In the genomic region with DNA sequence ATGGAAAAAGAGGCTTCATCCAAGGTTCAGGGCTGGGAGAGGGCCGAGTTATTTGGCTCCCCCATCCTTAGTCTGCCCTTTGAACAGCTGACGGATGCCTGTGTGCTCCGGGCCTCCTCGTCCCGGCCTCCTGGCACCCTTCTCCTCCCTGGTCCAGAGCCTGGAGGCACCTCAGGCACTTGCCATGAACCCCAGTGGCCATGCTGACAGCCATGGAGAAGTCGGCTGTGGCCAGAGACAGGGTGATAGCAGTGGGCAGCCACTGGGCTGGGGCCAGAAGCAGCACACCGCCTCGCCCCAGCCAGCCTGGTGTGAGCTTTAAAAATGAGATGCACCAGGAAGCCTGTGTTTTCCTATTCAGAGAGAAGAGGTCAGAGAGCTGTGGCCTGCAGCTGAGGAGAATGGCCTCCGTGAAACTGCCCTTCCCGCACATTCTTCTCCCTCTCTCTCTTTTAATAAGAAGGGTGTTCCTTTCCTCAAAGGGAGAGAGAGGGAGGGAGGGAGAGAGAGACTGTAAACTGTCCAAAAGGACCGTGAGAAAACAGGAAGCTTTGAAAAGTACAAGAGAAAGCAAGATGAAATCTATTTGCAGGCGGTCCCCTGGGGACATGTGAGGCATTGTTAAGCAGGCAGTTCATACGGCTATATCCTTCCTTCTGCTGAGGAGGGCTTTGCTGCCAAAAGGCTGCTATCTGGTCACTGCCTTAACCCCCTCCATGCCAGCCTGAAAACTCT, we compare ENCODE assay signal across 8 cellular contexts. TPM values are rescaled to one million over a fixed set of nuclear protein-coding genes. Genes with fewer than 3 reads are reported as not detected.
DNase-seq lines count a peak whose midpoint lies in the region; ATAC-seq, FAIRE-seq and TF ChIP-seq lines count a peak whose summit lies in the region.

No MANE protein-coding gene starts in this region.

- FAIRE-seq in GM18507 (lab: Jason Lieb, UNC): peak; percentile 84

- ATAC-seq in HG02759 (IDR thresholded peaks at IDR 0.05; ENCODE audit: unreplicated experiment) (peak; percentile 83), RWPE2 (ENCODE audit: low read depth) (peak; percentile 48), GM21717 (IDR thresholded peaks at IDR 0.05; ENCODE audit: unreplicated experiment) (no peak)

- peaks cover 15% of the 10 kb centered on the region for H3K4me1 ChIP-seq in RWPE2 (ENCODE audit: insufficient read depth, poor library complexity, severe bottlenecking)

- intact Hi-C loops in posterior vena cava (cut with DNase I): loop anchor here in 1 of 2 donors (5.0 kb wide), 1 partner anchor 60 kb away; no protein-coding TSS in a partner anchor

- H3K27ac ChIP-seq in RWPE2 (ENCODE audit: poor library complexity, severe bottlenecking): peak overlapping the region; percentile 81

- no peaks in the 10 kb centered on the region for H3K27me3 ChIP-seq in RWPE2 (ENCODE audit: insufficient read depth, poor library complexity, severe bottlenecking)

- no peak for TF ChIP-seq CTCF in RWPE2 (IDR thresholded peaks at IDR 0.05; ENCODE audit: poor library complexity, severe bottlenecking)
- TF ChIP-seq CTCF in fibroblast of villous mesenchyme (IDR thresholded peaks at IDR 0.05; ENCODE audit: insufficient read depth, low read depth, low read length): no peak

- no peaks in the 10 kb centered on the region for H3K36me3 ChIP-seq in RWPE2 (ENCODE audit: low read depth)

- H3K4me3 ChIP-seq in RWPE2 (ENCODE audit: severe bottlenecking) (no peak overlapping the region), fibroblast of villous mesenchyme (ENCODE audit: low read depth, low read length) (no peak overlapping the region)

- DNase-seq in GM18507 (ENCODE audit: extremely low spot score, insufficient read length, low read depth) (peak; percentile 52), RWPE2 (ENCODE audit: low spot score) (no peak), fibroblast of villous mesenchyme (ENCODE audit: low read depth) (peak; percentile 91), posterior vena cava (ENCODE audit: low spot score) (peak; percentile 93), SW480 (ENCODE audit: low spot score) (no peak)
- DNase-seq in activated CD4-positive, alpha-beta T cell treated with anti-CD3 and anti-CD28 coated beads for 48 hours: no peak

- H3K9me3 ChIP-seq in RWPE2 (ENCODE audit: severe bottlenecking): no peaks in the 10 kb centered on the region

RNA-seq across cellular contexts. Expression of a gene that starts 55.3 kb away (rescaled TPM):
- total RNA-seq in fibroblast of villous mesenchyme (under 0.01 TPM in 2 replicates), posterior vena cava (1 to 10 TPM; 5.0 to 5.1 TPM)

Comparison
In these comparisons a context has a peak if more than half of its experiments do, and no peak if none do; other contexts are left out.
1. DNase-seq: peak in GM18507 (single experiment), fibroblast of villous mesenchyme (single experiment) and posterior vena cava (single experiment); none in RWPE2 (single experiment), SW480 (single experiment) and activated CD4-positive, alpha-beta T cell treated with anti-CD3 and anti-CD28 coated beads for 48 hours (single experiment).